In genomic region chr2:105760639-105761337, GRCh38 we compare ENCODE assay signal across 15 cellular contexts. TPM values are rescaled to one million over a fixed set of nuclear protein-coding genes. Genes with fewer than 3 reads are reported as not detected.
A peak's percentile ranks its signal among the peaks of the same experiment; 100 is the strongest.
DNase-seq lines count a peak whose midpoint lies in the region; ATAC-seq lines count a peak whose summit lies in the region.
"Had no signal": no experiment of that assay in that cellular context is flagged by ENCODE, and none has a peak within 500 bp of the region (broad histone marks: within the 10 kb centered on the region; RNA-seq: fewer than 3 reads in every experiment).

No MANE protein-coding gene starts in this region.

- H3K27me3 Mint-ChIP-seq in activated naive CD8-positive, alpha-beta T cell treated with anti-CD3 and anti-CD28 coated beads, Interleukin-2, amount 50 U/mL, for 24 hours: no peaks in the 10 kb centered on the region

- H2AK5ac ChIP-seq in trophoblast cell (ENCODE audit: low read length): no peak overlapping the region

- no peak overlapping the region for H4K8ac ChIP-seq in trophoblast cell (ENCODE audit: low read depth, low read length)

- peaks cover 25% of the 10 kb centered on the region for H3K79me2 ChIP-seq in trophoblast cell (ENCODE audit: control insufficient read depth, insufficient read depth, low read length, poor library complexity)

- peak overlapping the region; percentile 82 for H3K27ac Mint-ChIP-seq in activated naive CD8-positive, alpha-beta T cell treated with anti-CD3 and anti-CD28 coated beads, Interleukin-2, amount 50 U/mL, for 24 hours

- no peak overlapping the region for H2BK12ac ChIP-seq in trophoblast cell (ENCODE audit: low read length)

- no peak overlapping the region for H3K27ac ChIP-seq in trophoblast cell (ENCODE audit: low read depth, low read length)
- H3K27ac ChIP-seq: ascending aorta had no signal

- peak overlapping the region; percentile 73 for H3K18ac ChIP-seq in trophoblast cell (ENCODE audit: low read length)

- H4K12ac ChIP-seq in trophoblast cell (ENCODE audit: low read depth, low read length): no peak overlapping the region

- peaks cover 37% of the 10 kb centered on the region for H3K36me3 Mint-ChIP-seq in activated naive CD8-positive, alpha-beta T cell treated with anti-CD3 and anti-CD28 coated beads, Interleukin-2, amount 50 U/mL, for 24 hours (ENCODE audit: low read depth)

- H3K79me1 ChIP-seq in trophoblast cell (ENCODE audit: low read length): no peaks in the 10 kb centered on the region

- peak; percentile 2 for DNase-seq in activated CD4-positive, alpha-beta T cell treated with anti-CD3 and anti-CD28 coated beads for 48 hours
- no peak for DNase-seq in activated CD4-positive, alpha-beta T cell treated with anti-CD3 and anti-CD28 coated beads for 1 hour
- no peak for DNase-seq in activated naive CD8-positive, alpha-beta T cell treated with anti-CD3 and anti-CD28 coated beads, Interleukin-2, amount 50 U/mL, for 24 hours
- DNase-seq in trophoblast cell: no peak
- no peak for DNase-seq in NCI-H1694 treated with DMSO at 0.1 percent for 48 hours (lab: John Stamatoyannopoulos, UW)
- DNase-seq in HUDEP-2 (lab: John Stamatoyannopoulos, UW; ENCODE audit: unreplicated experiment in 76 of 76): no peak
- DNase-seq: dorsolateral prefrontal cortex; Kasumi-1; mammary epithelial cell; NCI-H524; stimulated activated CD4-positive, alpha-beta T cell treated with anti-CD3 and anti-CD28 coated beads, Interleukin-12 subunit alpha, Interleukin-12 subunit beta, amount 100 ng/mL, for 4 hours; testis had no signal

- no peaks in the 10 kb centered on the region for H3K27me3 ChIP-seq in trophoblast cell (ENCODE audit: insufficient read depth, low read length)
- H3K27me3 ChIP-seq: ascending aorta, dorsolateral prefrontal cortex, testis had no signal

- H3K4ac ChIP-seq in trophoblast cell (ENCODE audit: low read depth, low read length): peak overlapping the region; percentile 99

- peaks cover 4% of the 10 kb centered on the region in 2 experiments for H3K36me3 ChIP-seq in trophoblast cell (ENCODE audit: control insufficient read depth in 1 of 2, insufficient read depth in 2 of 2, low read length in 2 of 2)
- H3K36me3 ChIP-seq: ascending aorta had no signal

- H2BK5ac ChIP-seq in trophoblast cell (ENCODE audit: low read depth, low read length, poor library complexity): no peak overlapping the region

- no peak overlapping the region for H2AFZ ChIP-seq in trophoblast cell (ENCODE audit: insufficient read depth, low read length, poor library complexity)

- H4K91ac ChIP-seq in trophoblast cell (ENCODE audit: low read depth, low read length): no peak overlapping the region

- H3K4me2 ChIP-seq in trophoblast cell (ENCODE audit: low read length): no peak overlapping the region

- no peak overlapping the region for H3K23ac ChIP-seq in trophoblast cell (ENCODE audit: low read length)

- ATAC-seq in HG03442 (IDR thresholded peaks at IDR 0.05; ENCODE audit: unreplicated experiment): peak; percentile 42
- ATAC-seq in activated naive CD8-positive, alpha-beta T cell treated with anti-CD3 and anti-CD28 coated beads, Interleukin-2, amount 50 U/mL, for 24 hours: peak; percentile 25
- no peak for ATAC-seq in HG03565 (IDR thresholded peaks at IDR 0.05; ENCODE audit: unreplicated experiment)

- no peak overlapping the region for H3K4me3 ChIP-seq in trophoblast cell (ENCODE audit: low read depth, low read length)
- H3K4me3 ChIP-seq: ascending aorta, dorsolateral prefrontal cortex, testis had no signal

- WGBS in trophoblast cell (ENCODE audit: extremely low coverage, insufficient coverage, insufficient read length): no CpG with 5 or more reads among the region's 12 CpGs

- peaks cover 94% of the 10 kb centered on the region for H3K4me1 Mint-ChIP-seq in activated naive CD8-positive, alpha-beta T cell treated with anti-CD3 and anti-CD28 coated beads, Interleukin-2, amount 50 U/mL, for 24 hours

- no peak overlapping the region for H3K14ac ChIP-seq in trophoblast cell (ENCODE audit: low read length)

- H3K9ac ChIP-seq in trophoblast cell (ENCODE audit: low read length): no peak overlapping the region

- no peaks in the 10 kb centered on the region for H3K9me3 ChIP-seq in trophoblast cell (ENCODE audit: insufficient read depth, low read depth, low read length)
- H3K9me3 ChIP-seq: ascending aorta, testis had no signal

- H3K9me3 Mint-ChIP-seq in activated naive CD8-positive, alpha-beta T cell treated with anti-CD3 and anti-CD28 coated beads, Interleukin-2, amount 50 U/mL, for 24 hours: no peaks in the 10 kb centered on the region

- no peaks in the 10 kb centered on the region for H3K4me1 ChIP-seq in trophoblast cell (ENCODE audit: control insufficient read depth in 1 of 2, insufficient read depth in 2 of 2, low read length in 2 of 2)

- H3K4me3 Mint-ChIP-seq in activated naive CD8-positive, alpha-beta T cell treated with anti-CD3 and anti-CD28 coated beads, Interleukin-2, amount 50 U/mL, for 24 hours: peak overlapping the region; percentile 22

- H2BK120ac ChIP-seq in trophoblast cell (ENCODE audit: insufficient read depth, low read length, poor library complexity): no peak overlapping the region

RNA-seq across cellular contexts. Expression of gene NCK2, which starts 16.1 kb away (rescaled TPM):
- 48.7 and 51.4 TPM in 2 replicates for polyA plus RNA-seq in trophoblast cell (2013)
